ENCODE assay signal across 18 cellular contexts in the genomic region with DNA sequence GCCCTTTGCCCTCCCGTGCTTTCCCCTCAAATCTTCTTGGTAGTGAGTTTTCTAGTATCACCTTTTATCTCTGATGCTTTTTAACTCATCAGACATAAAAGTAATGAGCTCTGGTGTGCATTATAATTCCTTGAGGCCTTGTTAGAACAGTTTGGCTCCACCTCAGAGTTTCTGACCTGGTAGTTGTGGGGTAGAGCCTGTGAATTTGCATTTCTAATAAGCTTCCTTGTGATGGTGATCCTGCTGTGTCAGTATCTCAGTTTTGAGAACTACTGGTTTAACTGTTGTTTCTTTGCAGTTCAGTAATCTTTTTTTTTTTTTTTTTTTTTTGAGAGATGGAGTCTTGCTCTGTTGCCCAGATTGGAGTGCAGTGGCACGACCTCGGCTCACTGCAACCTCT. TPM values are rescaled to one million over a fixed set of nuclear protein-coding genes. Genes with fewer than 3 reads are reported as not detected.
DNase-seq lines count a peak whose midpoint lies in the region; ATAC-seq and TF ChIP-seq lines count a peak whose summit lies in the region.
"Had no signal": no experiment of that assay in that cellular context is flagged by ENCODE, and none has a peak within 500 bp of the region (broad histone marks: within the 10 kb centered on the region; RNA-seq: fewer than 3 reads in every experiment).

No MANE protein-coding gene starts in this region.

- H3K27ac Mint-ChIP-seq in activated T-cell treated with anti-CD3 and anti-CD28 coated beads, Interleukin-2, amount 50 U/mL, for 24 hours = peak overlapping the region; percentile 44
- 0 out of 2 replicates have a peak overlapping the region, but pooled peaks have one; percentile 5 for H3K27ac Mint-ChIP-seq in GM23338
- H3K27ac Mint-ChIP-seq: dendritic cell treated with granulocyte-macrophage colony-stimulating factor and Interleukin-4, amounts not matched to agents 40 ng/mL and 50 ng/mL, for 4 days; progenitor cell of endocrine pancreas had no signal

- peak overlapping the region; percentile 79 for H3K27ac ChIP-seq in GM23338 (ENCODE audit: low read depth)
- 0 out of 2 replicates have a peak overlapping the region, but pooled peaks have one; percentile 37 for H3K27ac ChIP-seq in PC-9
- peak overlapping the region; percentile 21 to 71 (median 46) for H3K27ac ChIP-seq in gastrocnemius medialis
- H3K27ac ChIP-seq: tibial nerve had no signal

- H3K9me3 ChIP-seq in PC-9 (ENCODE audit: insufficient read depth, low read depth) (no peaks in the 10 kb centered on the region), gastrocnemius medialis (no peaks in the 10 kb centered on the region)
- H3K9me3 ChIP-seq: tibial nerve had no signal

- DNase-seq in activated T-cell treated with anti-CD3 and anti-CD28 coated beads, Interleukin-2, amount 50 U/mL, for 24 hours = no peak
- no peak for DNase-seq in activated T-cell treated with anti-CD3 and anti-CD28 coated beads, Interleukin-2, amount 50 U/mL, for 4 hours
- DNase-seq in GM23338 (ENCODE audit: low spot score) (no peak), PC-9 (no peak), gastrocnemius medialis (no peak), GM03348 (ENCODE audit: low spot score) (no peak), HUDEP-2 (lab: John Stamatoyannopoulos, UW; ENCODE audit: unreplicated experiment in 76 of 76) (no peak), NCI-H187 treated with DMSO at 0.1 percent for 48 hours (lab: John Stamatoyannopoulos, UW) (no peak)
- DNase-seq: anterior cingulate cortex; DMS79; mesenchymal stem cell; NCI-H2029 treated with DMSO at 0.1 percent for 48 hours; NCI-H774; SHP77; stimulated activated CD4-positive, alpha-beta T cell treated with anti-CD3 and anti-CD28 coated beads, Interleukin-15, amount 100 ng/mL, for 24 hours had no signal

- no TSS peak for BruUV-seq in PC-9 (replicated peaks; lab: Mats Ljungman, UMichigan)

- in situ Hi-C loops in gastrocnemius medialis (cut with MboI; ENCODE audit: low sequenced_read_pairs in 4 of 4) = no loop called here

- H3K27me3 ChIP-seq in GM23338 (ENCODE audit: insufficient read depth) = no peaks in the 10 kb centered on the region
- no peaks in the 10 kb centered on the region for H3K27me3 ChIP-seq in PC-9 (ENCODE audit: insufficient read depth, low read depth)
- no peaks in the 10 kb centered on the region for H3K27me3 ChIP-seq in gastrocnemius medialis
- H3K27me3 ChIP-seq: tibial nerve had no signal

- peaks cover 59% of the 10 kb centered on the region for H3K4me1 Mint-ChIP-seq in activated T-cell treated with anti-CD3 and anti-CD28 coated beads, Interleukin-2, amount 50 U/mL, for 24 hours (ENCODE audit: low read depth)
- peaks cover 45% of the 10 kb centered on the region for H3K4me1 Mint-ChIP-seq in activated T-cell treated with anti-CD3 and anti-CD28 coated beads, Interleukin-2, amount 50 U/mL, for 4 hours (ENCODE audit: low read depth)
- peaks cover 14% of the 10 kb centered on the region for H3K4me1 Mint-ChIP-seq in GM23338

- H3K4me3 Mint-ChIP-seq in activated T-cell treated with anti-CD3 and anti-CD28 coated beads, Interleukin-2, amount 50 U/mL, for 24 hours = no peak overlapping the region
- no peak overlapping the region for H3K4me3 Mint-ChIP-seq in activated T-cell treated with anti-CD3 and anti-CD28 coated beads, Interleukin-2, amount 50 U/mL, for 4 hours
- 0 out of 3 replicates have a peak overlapping the region, but pooled peaks have one; percentile 2 for H3K4me3 Mint-ChIP-seq in GM23338
- H3K4me3 Mint-ChIP-seq: dendritic cell treated with granulocyte-macrophage colony-stimulating factor and Interleukin-4, amounts not matched to agents 40 ng/mL and 50 ng/mL, for 4 days had no signal

- no peaks in the 10 kb centered on the region for H3K9me3 Mint-ChIP-seq in activated T-cell treated with anti-CD3 and anti-CD28 coated beads, Interleukin-2, amount 50 U/mL, for 24 hours
- no peaks in the 10 kb centered on the region for H3K9me3 Mint-ChIP-seq in activated T-cell treated with anti-CD3 and anti-CD28 coated beads, Interleukin-2, amount 50 U/mL, for 4 hours
- no peaks in the 10 kb centered on the region; the same call in 2 of the 3 replicates for H3K9me3 Mint-ChIP-seq in GM23338
- H3K9me3 Mint-ChIP-seq: dendritic cell treated with granulocyte-macrophage colony-stimulating factor and Interleukin-4, amounts not matched to agents 40 ng/mL and 50 ng/mL, for 4 days had no signal

- no peak for TF ChIP-seq CTCF in GM23338 (conservative IDR thresholded peaks at IDR 0.05; ENCODE audit: low read depth in 2 of 2)
- no peak for TF ChIP-seq CTCF in PC-9 (conservative IDR thresholded peaks at IDR 0.05)
- TF ChIP-seq CTCF in gastrocnemius medialis (IDR thresholded peaks at IDR 0.05 in 4 of 5, conservative IDR thresholded peaks at IDR 0.05 in 1 of 5) = no peak

- no peak for ATAC-seq in activated T-cell treated with anti-CD3 and anti-CD28 coated beads, Interleukin-2, amount 50 U/mL, for 4 hours
- peak; percentile 30 for ATAC-seq in GM23338
- no peak for ATAC-seq in gastrocnemius medialis

- POLR2A ChIA-PET in PC-9 (lab: Charles Lee; ENCODE audit: unreplicated experiment) = no interaction called here

- peaks cover 11% of the 10 kb centered on the region; the same call in 1 of the 2 replicates for H3F3A ChIP-seq in GM23338 (replicated peaks; ENCODE audit: low read depth)
- H3F3A ChIP-seq in PC-9 (ENCODE audit: insufficient read depth, low read depth) = peaks cover 14% of the 10 kb centered on the region

- intact Hi-C loops in PC-9 (cut with micrococcal nuclease; ENCODE audit: unreplicated experiment) (no loop called here), gastrocnemius medialis (cut with DNase I; ENCODE audit: low total_unique reads) (no loop called here)

- H3K79me2 ChIP-seq in GM23338 (replicated peaks; ENCODE audit: insufficient read depth) (peaks cover 100% of the 10 kb centered on the region), PC-9 (ENCODE audit: low read depth) (peaks cover 92% of the 10 kb centered on the region)

- H3K9me2 ChIP-seq in GM23338 (ENCODE audit: insufficient read depth) (no peaks in the 10 kb centered on the region), PC-9 (ENCODE audit: insufficient read depth) (no peaks in the 10 kb centered on the region)

- H2AFZ ChIP-seq in GM23338 (no peak overlapping the region), PC-9 (no peak overlapping the region)

- H3K4me1 ChIP-seq in GM23338 (ENCODE audit: insufficient read depth) (peaks cover 16% of the 10 kb centered on the region), PC-9 (replicated peaks; ENCODE audit: insufficient read depth) (peaks cover 15% of the 10 kb centered on the region), gastrocnemius medialis (peaks cover 13 to 16% of the 10 kb centered on the region in 2 donors)

- H3K36me3 ChIP-seq in GM23338 (ENCODE audit: insufficient read depth) = no peaks in the 10 kb centered on the region
- no peaks in the 10 kb centered on the region for H3K36me3 ChIP-seq in PC-9 (ENCODE audit: low read depth)
- no peaks in the 10 kb centered on the region for H3K36me3 ChIP-seq in gastrocnemius medialis

- peak overlapping the region; percentile 67 for H3K4me2 ChIP-seq in GM23338
- no peak overlapping the region for H3K4me2 ChIP-seq in PC-9

- TF ChIP-seq POLR2A in gastrocnemius medialis (IDR thresholded peaks at IDR 0.05) = no peak

- H4K20me1 ChIP-seq in GM23338 (replicated peaks; ENCODE audit: insufficient read depth) (peaks cover 58% of the 10 kb centered on the region), PC-9 (ENCODE audit: insufficient read depth) (peaks cover 62% of the 10 kb centered on the region)

- peaks cover 61% of the 10 kb centered on the region for H3K36me3 Mint-ChIP-seq in activated T-cell treated with anti-CD3 and anti-CD28 coated beads, Interleukin-2, amount 50 U/mL, for 24 hours (ENCODE audit: low read depth)
- peaks cover 11% of the 10 kb centered on the region for H3K36me3 Mint-ChIP-seq in activated T-cell treated with anti-CD3 and anti-CD28 coated beads, Interleukin-2, amount 50 U/mL, for 4 hours (ENCODE audit: insufficient read depth)
- peaks cover 36% of the 10 kb centered on the region for H3K36me3 Mint-ChIP-seq in GM23338 (ENCODE audit: low read depth)

- CTCF ChIA-PET in PC-9 (lab: Charles Lee) = interaction anchor here (0.6 kb wide), 2 partner anchors 170 to 804 kb away, joined by 3 to 4 read pairs; no protein-coding TSS in a partner anchor

- H3K4me3 ChIP-seq in GM23338 = no peak overlapping the region; the same call in 1 of the 2 replicates
- H3K4me3 ChIP-seq in PC-9 = no peak overlapping the region
- H3K4me3 ChIP-seq in gastrocnemius medialis = no peak overlapping the region
- H3K4me3 ChIP-seq: tibial nerve had no signal

- no peaks in the 10 kb centered on the region for H3K27me3 Mint-ChIP-seq in activated T-cell treated with anti-CD3 and anti-CD28 coated beads, Interleukin-2, amount 50 U/mL, for 24 hours
- H3K27me3 Mint-ChIP-seq in activated T-cell treated with anti-CD3 and anti-CD28 coated beads, Interleukin-2, amount 50 U/mL, for 4 hours (ENCODE audit: low read depth) = no peaks in the 10 kb centered on the region
- H3K27me3 Mint-ChIP-seq in GM23338 (ENCODE audit: insufficient read depth, low read depth, poor library complexity) = peaks cover 5% of the 10 kb centered on the region
- H3K27me3 Mint-ChIP-seq: dendritic cell treated with granulocyte-macrophage colony-stimulating factor and Interleukin-4, amounts not matched to agents 40 ng/mL and 50 ng/mL, for 4 days; progenitor cell of endocrine pancreas had no signal

RNA-seq across cellular contexts. Expression of gene UBE2D2, which starts 31.1 kb away (rescaled TPM):
- total RNA-seq in activated T-cell treated with anti-CD3 and anti-CD28 coated beads, Interleukin-2, amount 50 U/mL, for 4 hours = 100 to 1,000 TPM; 197 to 223 (median 214) TPM
- total RNA-seq in GM23338 (2014; rRNA removed; shearing (Covaris generic)) = 101 and 120 TPM in 2 replicates
- polyA plus RNA-seq in GM23338 (2016; fragmentation: Nextera tagmentation; extraction: Ambion mirVana) = 166 and 172 TPM in 2 replicates
- total RNA-seq in PC-9 (2021) (86.2 and 115 TPM in 2 replicates), gastrocnemius medialis (100 to 1,000 TPM in 3 of 4 donors, 10 to 100 TPM in 1; 98.5 to 199 (median 131) TPM)

RNA-seq across cellular contexts. Expression of gene CXXC5, which starts 55.9 kb away (rescaled TPM):
- total RNA-seq in activated T-cell treated with anti-CD3 and anti-CD28 coated beads, Interleukin-2, amount 50 U/mL, for 4 hours = 1 to 10 TPM; 1.2 to 3.3 (median 1.4) TPM
- 97.9 and 111 TPM in 2 replicates for total RNA-seq in GM23338 (2014; rRNA removed; shearing (Covaris generic))
- polyA plus RNA-seq in GM23338 (2016; fragmentation: Nextera tagmentation; extraction: Ambion mirVana) = 63.3 and 65.0 TPM in 2 replicates
- total RNA-seq in PC-9 (2021) (59.9 and 68.2 TPM in 2 replicates), gastrocnemius medialis (10 to 100 TPM; 38.5 to 83.8 (median 60.9) TPM)

Comparison
In these comparisons a context has a peak if more than half of its experiments do, and no peak if none do; other contexts are left out.
1. RNA of gene CXXC5, which starts 55.9 kb away (total RNA-seq): 97.9 to 111 TPM in GM23338, 38.5 to 83.8 TPM in gastrocnemius medialis and 59.9 to 68.2 TPM in PC-9; 1.2 to 3.3 TPM in activated T-cell treated with anti-CD3 and anti-CD28 coated beads, Interleukin-2, amount 50 U/mL, for 4 hours; every median in the first group is over 4 times any median in the second.
2. Peak in every context shown above with its lines, with median percentiles within 50 percentile points of each other: H3K27ac ChIP-seq.